Comparison of ENCODE assay signal across 16 cellular contexts in genomic region chrX:80879143-80879542, GRCh38.
A peak's percentile ranks its signal among the peaks of the same experiment; 100 is the strongest.
DNase-seq lines count a peak whose midpoint lies in the region; ATAC-seq, FAIRE-seq and TF ChIP-seq lines count a peak whose summit lies in the region.
"Had no signal": no experiment of that assay in that cellular context is flagged by ENCODE, and none has a peak within 500 bp of the region (broad histone marks: within the 10 kb centered on the region; RNA-seq: fewer than 3 reads in every experiment).

No MANE protein-coding gene starts in this region.

- DNase-seq in right lobe of liver (peak in 2 of 3 donors; percentile 40 to 54), HepG2 (ENCODE audit: low spot score) (no peak), NCI-H345 treated with DMSO at 0.1 percent for 48 hours (lab: John Stamatoyannopoulos, UW; ENCODE audit: unreplicated experiment) (peak; percentile 18), epithelial cell of esophagus (ENCODE audit: low read depth) (peak; percentile 15), NOMO-1 (lab: John Stamatoyannopoulos, UW; ENCODE audit: unreplicated experiment in 2 of 2) (no peak), 8988T (no peak)
- DNase-seq in activated effector memory CD4-positive, alpha-beta T cell treated with anti-CD3 and anti-CD28 coated beads, Interleukin-2, amount 50 U/mL, for 16 hours, result no peak
- DNase-seq in stimulated activated CD4-positive, alpha-beta T cell treated with anti-CD3 and anti-CD28 coated beads, Interleukin-12 subunit alpha, Interleukin-12 subunit beta, amount 100 ng/mL, for 4 hours, result no peak
- DNase-seq: activated T-cell treated with anti-CD3 and anti-CD28 coated beads, Interleukin-2, amount 50 U/mL, for 48 hours; aorta; NK-92 treated with Interleukin-12 subunit alpha and Interleukin-12 subunit beta, amount 100 ng/mL, for 24 hours; stimulated activated CD4-positive, alpha-beta T cell treated with anti-CD3 and anti-CD28 coated beads, Interleukin-4, amount 100 ng/mL, for 4 hours; stimulated activated naive CD4-positive, alpha-beta T cell; SW 1271 had no signal

- H4K20me1 ChIP-seq in HepG2 (ENCODE audit: insufficient read depth, low read length), result no peaks in the 10 kb centered on the region

- POLR2A ChIA-PET in HepG2 (lab: Yijun Ruan, JAX), result no interaction called here

- no peaks in the 10 kb centered on the region for H3K79me2 ChIP-seq in HepG2 (ENCODE audit: insufficient read depth, low read length)

- H3K27ac ChIP-seq in right lobe of liver (no peak overlapping the region), HepG2 (ENCODE audit: extremely low read length, insufficient read depth, low read length) (no peak overlapping the region)

- no TSS peak for BruUV-seq in HepG2 (replicated peaks; lab: Mats Ljungman, UMichigan)

- TF ChIP-seq POLR2A in right lobe of liver (IDR thresholded peaks at IDR 0.05) (no peak), HepG2 (IDR thresholded peaks at IDR 0.05; ENCODE audit: insufficient read depth in 1 of 2, low read depth in 2 of 2, low read length in 2 of 2) (no peak)

- no peak overlapping the region for H3K4me2 ChIP-seq in HepG2 (ENCODE audit: low read depth, low read length)

- in situ Hi-C loops in HepG2 (cut with HindIII; ENCODE audit: extremely low pct_ligation_motif_present, low pct_unique_long_range_greater_than_20kb), result no loop called here

- TF ChIP-seq CTCF in right lobe of liver (IDR thresholded peaks at IDR 0.05) (no peak), HepG2 (CRISPR knock-in tag; IDR thresholded peaks at IDR 0.05) (no peak), epithelial cell of esophagus (IDR thresholded peaks at IDR 0.05; ENCODE audit: insufficient read depth, low read depth, low read length, missing control alignments) (no peak)

- no peak for TF ChIP-seq RAD21 in HepG2 (CRISPR knock-in tag; IDR thresholded peaks at IDR 0.05)

- no peak for FAIRE-seq in HepG2 (lab: Jason Lieb, UNC)
- FAIRE-seq: G401.6, keratinocyte had no signal

- no peaks in the 10 kb centered on the region for H3K27me3 ChIP-seq in right lobe of liver
- H3K27me3 ChIP-seq in HepG2 (ENCODE audit: control insufficient read depth in 1 of 2, insufficient read depth in 2 of 2, low read length in 2 of 2), result no peaks in the 10 kb centered on the region

- no peaks in the 10 kb centered on the region for H3K4me1 ChIP-seq in right lobe of liver
- H3K4me1 ChIP-seq in HepG2 (ENCODE audit: insufficient read depth, low read length), result no peaks in the 10 kb centered on the region

- ATAC-seq in right lobe of liver (peak in 3 of 4 donors; percentile 35 to 59 (median 36)), HepG2 (no peak)

- no peak overlapping the region for H3K9ac ChIP-seq in HepG2 (ENCODE audit: insufficient read depth, low read depth, low read length)

- H3K9me3 ChIP-seq in right lobe of liver, result no peaks in the 10 kb centered on the region
- H3K9me3 ChIP-seq in HepG2 (ENCODE audit: low read length), result no peaks in the 10 kb centered on the region

- H3K4me3 ChIP-seq in right lobe of liver (no peak overlapping the region), HepG2 (replicated peaks in 1 of 3; ENCODE audit: insufficient read depth in 1 of 3, low read depth in 2 of 3, low read length in 3 of 3) (no peak overlapping the region), epithelial cell of esophagus (ENCODE audit: low read length) (no peak overlapping the region)

- CTCF ChIA-PET in HepG2 (lab: Yijun Ruan, JAX; ENCODE audit: low intra/inter-chr PET ratio, low total read pairs), result no interaction called here

- WGBS in right lobe of liver (ENCODE audit: insufficient coverage, low coverage, low lambda C conversion rate, missing lambda C conversion rate), result 45% methylated on average over 1 of the region's 1 CpG
- 0% methylated on average over 1 of the region's 1 CpG for WGBS in HepG2 (ENCODE audit: low lambda C conversion rate)

- TF ChIP-seq EP300 in HepG2 (IDR thresholded peaks at IDR 0.05; ENCODE audit: low read depth in 2 of 2, low read length in 2 of 2) (no peak), HepG2 (CRISPR knock-in tag; IDR thresholded peaks at IDR 0.05; ENCODE audit: borderline replicate concordance) (no peak)

- H3K36me3 ChIP-seq in right lobe of liver (no peaks in the 10 kb centered on the region), HepG2 (replicated peaks in 1 of 2; ENCODE audit: control insufficient read depth in 1 of 2, insufficient read depth in 2 of 2, low read length in 2 of 2) (no peaks in the 10 kb centered on the region)

- intact Hi-C loops in right lobe of liver (cut with DNase I) (no loop called here), HepG2 (cut with micrococcal nuclease; ENCODE audit: unreplicated experiment) (loop anchor here (5.0 kb wide), 2 partner anchors 318 to 498 kb away; no protein-coding TSS in a partner anchor)

- H2AFZ ChIP-seq in HepG2 (ENCODE audit: low read length), result no peak overlapping the region

TF ChIP-seq in HepG2, 621 proteins besides CTCF, POLR2A, EP300 and RAD21 (continues in another document):
- TF ChIP-seq ZNF383 (CRISPR knock-in tag; IDR thresholded peaks at IDR 0.05; ENCODE audit: borderline replicate concordance) (no peak), FUBP1 (CRISPR knock-in tag; IDR thresholded peaks at IDR 0.05; ENCODE audit: borderline replicate concordance) (no peak), ZNF260 (CRISPR knock-in tag; IDR thresholded peaks at IDR 0.05; ENCODE audit: borderline replicate concordance, low read depth) (no peak), SRF (IDR thresholded peaks at IDR 0.05; ENCODE audit: low read depth, low read length) (no peak), ZBTB40 (IDR thresholded peaks at IDR 0.05) (no peak), ZBTB40 (CRISPR knock-in tag; IDR thresholded peaks at IDR 0.05) (no peak)

Comparison
In these comparisons a context has a peak if more than half of its experiments do, and no peak if none do; other contexts are left out.
1. DNase-seq: peak in right lobe of liver (2 of 3), NCI-H345 treated with DMSO at 0.1 percent for 48 hours (single experiment) and epithelial cell of esophagus (single experiment); none in HepG2 (single experiment), NOMO-1 (0 of 2), activated effector memory CD4-positive, alpha-beta T cell treated with anti-CD3 and anti-CD28 coated beads, Interleukin-2, amount 50 U/mL, for 16 hours (single experiment), stimulated activated CD4-positive, alpha-beta T cell treated with anti-CD3 and anti-CD28 coated beads, Interleukin-12 subunit alpha, Interleukin-12 subunit beta, amount 100 ng/mL, for 4 hours (single experiment) and 8988T (single experiment).